ENCODE assay signal across 1 cellular context in the genomic region with DNA sequence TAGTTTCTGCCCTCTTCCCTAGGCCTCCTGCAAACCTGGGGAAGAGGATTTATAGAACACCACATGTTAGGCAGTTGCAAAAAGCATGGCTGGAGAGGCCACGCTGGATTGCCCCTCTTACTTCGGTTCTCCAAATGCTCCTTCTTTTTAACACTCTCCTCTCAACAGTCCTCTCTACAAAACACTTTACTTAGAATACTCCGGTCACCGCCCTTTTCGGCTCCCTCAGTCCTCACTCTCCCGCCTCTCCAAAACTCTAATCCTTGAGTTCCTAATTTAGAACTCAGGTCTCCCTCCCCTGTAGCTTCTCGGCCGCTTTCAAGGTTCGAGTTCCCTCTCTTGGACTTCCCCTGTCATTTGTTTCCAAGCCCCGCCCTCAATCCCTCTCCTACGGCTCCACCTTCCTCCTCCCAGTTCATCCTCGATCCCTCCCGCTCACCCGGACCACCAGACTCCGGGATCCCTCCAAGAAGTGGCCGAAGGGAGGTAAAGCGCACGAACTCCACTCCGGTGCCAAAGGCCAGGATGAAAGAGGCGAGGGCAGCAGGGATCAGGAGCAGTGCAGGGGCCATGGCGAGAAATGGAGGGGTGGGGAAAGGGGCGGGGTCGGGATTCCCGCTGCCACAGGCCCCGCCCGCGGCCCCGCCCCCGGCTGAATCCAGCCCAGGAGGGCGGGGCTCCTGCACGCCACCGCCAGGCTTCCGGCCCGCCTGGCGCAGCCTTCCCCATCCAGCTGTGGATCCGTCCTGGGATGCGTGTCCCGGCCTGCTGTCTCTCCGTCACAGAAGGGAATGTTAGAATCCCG.
A peak's percentile ranks its signal among the peaks of the same experiment; 100 is the strongest.
TF ChIP-seq lines count a peak whose summit lies in the region.

A gene with protein sequence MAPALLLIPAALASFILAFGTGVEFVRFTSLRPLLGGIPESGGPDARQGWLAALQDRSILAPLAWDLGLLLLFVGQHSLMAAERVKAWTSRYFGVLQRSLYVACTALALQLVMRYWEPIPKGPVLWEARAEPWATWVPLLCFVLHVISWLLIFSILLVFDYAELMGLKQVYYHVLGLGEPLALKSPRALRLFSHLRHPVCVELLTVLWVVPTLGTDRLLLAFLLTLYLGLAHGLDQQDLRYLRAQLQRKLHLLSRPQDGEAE (minus strand): TSS at position 582 of the 805 bp plus-strand sequence. CDS start 10 bp downstream, at position 572.

TF ChIP-seq in K562, 482 proteins besides CTCF, POLR2A, EP300 and RAD21 (continued from another document):
- 0 out of 2 replicates have a peak, but pooled peaks have one; percentile 54 for TF ChIP-seq NFRKB (IDR thresholded peaks at IDR 0.05; ENCODE audit: low read depth)
- TF ChIP-seq GABPB1 (CRISPR knock-in tag; IDR thresholded peaks at IDR 0.05) = peak; percentile 81
- peak; percentile 80 to 96 for TF ChIP-seq MAZ (CRISPR knock-in tag; conservative IDR thresholded peaks at IDR 0.05 in 1 of 2, IDR thresholded peaks at IDR 0.05 in 1 of 2)
- TF ChIP-seq, protein P1, sequence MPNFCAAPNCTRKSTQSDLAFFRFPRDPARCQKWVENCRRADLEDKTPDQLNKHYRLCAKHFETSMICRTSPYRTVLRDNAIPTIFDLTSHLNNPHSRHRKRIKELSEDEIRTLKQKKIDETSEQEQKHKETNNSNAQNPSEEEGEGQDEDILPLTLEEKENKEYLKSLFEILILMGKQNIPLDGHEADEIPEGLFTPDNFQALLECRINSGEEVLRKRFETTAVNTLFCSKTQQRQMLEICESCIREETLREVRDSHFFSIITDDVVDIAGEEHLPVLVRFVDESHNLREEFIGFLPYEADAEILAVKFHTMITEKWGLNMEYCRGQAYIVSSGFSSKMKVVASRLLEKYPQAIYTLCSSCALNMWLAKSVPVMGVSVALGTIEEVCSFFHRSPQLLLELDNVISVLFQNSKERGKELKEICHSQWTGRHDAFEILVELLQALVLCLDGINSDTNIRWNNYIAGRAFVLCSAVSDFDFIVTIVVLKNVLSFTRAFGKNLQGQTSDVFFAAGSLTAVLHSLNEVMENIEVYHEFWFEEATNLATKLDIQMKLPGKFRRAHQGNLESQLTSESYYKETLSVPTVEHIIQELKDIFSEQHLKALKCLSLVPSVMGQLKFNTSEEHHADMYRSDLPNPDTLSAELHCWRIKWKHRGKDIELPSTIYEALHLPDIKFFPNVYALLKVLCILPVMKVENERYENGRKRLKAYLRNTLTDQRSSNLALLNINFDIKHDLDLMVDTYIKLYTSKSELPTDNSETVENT (CRISPR knock-in tag; IDR thresholded peaks at IDR 0.05) = 0 out of 2 replicates have a peak, but pooled peaks have one; percentile 20
- TF ChIP-seq, protein P2, sequence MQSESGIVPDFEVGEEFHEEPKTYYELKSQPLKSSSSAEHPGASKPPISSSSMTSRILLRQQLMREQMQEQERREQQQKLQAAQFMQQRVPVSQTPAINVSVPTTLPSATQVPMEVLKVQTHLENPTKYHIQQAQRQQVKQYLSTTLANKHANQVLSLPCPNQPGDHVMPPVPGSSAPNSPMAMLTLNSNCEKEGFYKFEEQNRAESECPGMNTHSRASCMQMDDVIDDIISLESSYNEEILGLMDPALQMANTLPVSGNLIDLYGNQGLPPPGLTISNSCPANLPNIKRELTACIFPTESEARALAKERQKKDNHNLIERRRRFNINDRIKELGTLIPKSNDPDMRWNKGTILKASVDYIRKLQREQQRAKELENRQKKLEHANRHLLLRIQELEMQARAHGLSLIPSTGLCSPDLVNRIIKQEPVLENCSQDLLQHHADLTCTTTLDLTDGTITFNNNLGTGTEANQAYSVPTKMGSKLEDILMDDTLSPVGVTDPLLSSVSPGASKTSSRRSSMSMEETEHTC (IDR thresholded peaks at IDR 0.05) = no peak
- TF ChIP-seq ZBED1 (IDR thresholded peaks at IDR 0.05) = 0 out of 2 replicates have a peak, but pooled peaks have one; percentile 46
- TF ChIP-seq, protein P3, sequence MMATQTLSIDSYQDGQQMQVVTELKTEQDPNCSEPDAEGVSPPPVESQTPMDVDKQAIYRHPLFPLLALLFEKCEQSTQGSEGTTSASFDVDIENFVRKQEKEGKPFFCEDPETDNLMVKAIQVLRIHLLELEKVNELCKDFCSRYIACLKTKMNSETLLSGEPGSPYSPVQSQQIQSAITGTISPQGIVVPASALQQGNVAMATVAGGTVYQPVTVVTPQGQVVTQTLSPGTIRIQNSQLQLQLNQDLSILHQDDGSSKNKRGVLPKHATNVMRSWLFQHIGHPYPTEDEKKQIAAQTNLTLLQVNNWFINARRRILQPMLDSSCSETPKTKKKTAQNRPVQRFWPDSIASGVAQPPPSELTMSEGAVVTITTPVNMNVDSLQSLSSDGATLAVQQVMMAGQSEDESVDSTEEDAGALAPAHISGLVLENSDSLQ (IDR thresholded peaks at IDR 0.05) = peak; percentile 87
- TF ChIP-seq FOSL1 (tag; conservative IDR thresholded peaks at IDR 0.05) = 0 out of 2 replicates have a peak, but pooled peaks have one; percentile 11
- no peak for TF ChIP-seq ZNF695 (CRISPR knock-in tag; IDR thresholded peaks at IDR 0.05)
- TF ChIP-seq HDGF (IDR thresholded peaks at IDR 0.05) = peak; percentile 82; the same call in 1 of the 2 replicates
- peak; percentile 45; the same call in 1 of the 2 replicates for TF ChIP-seq CTBP1 (IDR thresholded peaks at IDR 0.05; ENCODE audit: borderline replicate concordance)
- peak in 1 of 2 experiments; percentile 25; a peak in 1 of 4 replicates for TF ChIP-seq SRF (CRISPR knock-in tag; IDR thresholded peaks at IDR 0.05)
- TF ChIP-seq, protein P4, sequence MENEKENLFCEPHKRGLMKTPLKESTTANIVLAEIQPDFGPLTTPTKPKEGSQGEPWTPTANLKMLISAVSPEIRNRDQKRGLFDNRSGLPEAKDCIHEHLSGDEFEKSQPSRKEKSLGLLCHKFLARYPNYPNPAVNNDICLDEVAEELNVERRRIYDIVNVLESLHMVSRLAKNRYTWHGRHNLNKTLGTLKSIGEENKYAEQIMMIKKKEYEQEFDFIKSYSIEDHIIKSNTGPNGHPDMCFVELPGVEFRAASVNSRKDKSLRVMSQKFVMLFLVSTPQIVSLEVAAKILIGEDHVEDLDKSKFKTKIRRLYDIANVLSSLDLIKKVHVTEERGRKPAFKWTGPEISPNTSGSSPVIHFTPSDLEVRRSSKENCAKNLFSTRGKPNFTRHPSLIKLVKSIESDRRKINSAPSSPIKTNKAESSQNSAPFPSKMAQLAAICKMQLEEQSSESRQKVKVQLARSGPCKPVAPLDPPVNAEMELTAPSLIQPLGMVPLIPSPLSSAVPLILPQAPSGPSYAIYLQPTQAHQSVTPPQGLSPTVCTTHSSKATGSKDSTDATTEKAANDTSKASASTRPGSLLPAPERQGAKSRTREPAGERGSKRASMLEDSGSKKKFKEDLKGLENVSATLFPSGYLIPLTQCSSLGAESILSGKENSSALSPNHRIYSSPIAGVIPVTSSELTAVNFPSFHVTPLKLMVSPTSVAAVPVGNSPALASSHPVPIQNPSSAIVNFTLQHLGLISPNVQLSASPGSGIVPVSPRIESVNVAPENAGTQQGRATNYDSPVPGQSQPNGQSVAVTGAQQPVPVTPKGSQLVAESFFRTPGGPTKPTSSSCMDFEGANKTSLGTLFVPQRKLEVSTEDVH (IDR thresholded peaks at IDR 0.05; ENCODE audit: low read depth, partially characterized antibody) = peak; percentile 58
- peak; percentile 82 for TF ChIP-seq GABPA (tag; conservative IDR thresholded peaks at IDR 0.05; ENCODE audit: low read depth)
TF ChIP-seq in K562: peak in this region for 89.
